ENCODE assay signal across 14 cellular contexts in genomic region chr6:107495196-107495643, GRCh38. TPM values are rescaled to one million over a fixed set of nuclear protein-coding genes. Genes with fewer than 3 reads are reported as not detected.
A peak's percentile ranks its signal among the peaks of the same experiment; 100 is the strongest.
DNase-seq lines count a peak whose midpoint lies in the region; ATAC-seq and TF ChIP-seq lines count a peak whose summit lies in the region.
"Had no signal": no experiment of that assay in that cellular context is flagged by ENCODE, and none has a peak within 500 bp of the region (broad histone marks: within the 10 kb centered on the region; RNA-seq: fewer than 3 reads in every experiment).

No MANE protein-coding gene starts in this region.

- no peak overlapping the region for H3K4me3 Mint-ChIP-seq in activated CD4-positive, alpha-beta T cell treated with anti-CD3 and anti-CD28 coated beads, Interleukin-2, amount 10 ng/mL, durations not matched to agents 24 days and 14 days
- peak overlapping the region in 2 of 3 experiments; percentile 59 to 68 for H3K4me3 Mint-ChIP-seq in nephron
- H3K4me3 Mint-ChIP-seq: stimulated activated naive CD8-positive, alpha-beta T cell treated with anti-CD3 and anti-CD28 coated beads, Interleukin-15, amount 100 ng/mL, for 72 hours had no signal

- no peaks in the 10 kb centered on the region for H4K20me1 ChIP-seq in fibroblast of lung (ENCODE audit: control insufficient read depth, extremely low read depth, insufficient read depth, low read length)

- peak overlapping the region; percentile 92 for H3K4me2 ChIP-seq in fibroblast of lung (ENCODE audit: extremely low read depth, insufficient read depth, low read length)

- H2AFZ ChIP-seq in fibroblast of lung (ENCODE audit: low read length), result peak overlapping the region; percentile 58

- peak overlapping the region; percentile 36 for H3K9ac ChIP-seq in fibroblast of lung (ENCODE audit: insufficient read depth, low read length)

- no peaks in the 10 kb centered on the region for H3K27me3 ChIP-seq in fibroblast of lung (ENCODE audit: control insufficient read depth, insufficient read depth, low read length)
- H3K27me3 ChIP-seq in uterus, result no peaks in the 10 kb centered on the region

- peaks cover 32% of the 10 kb centered on the region for H3K27me3 Mint-ChIP-seq in activated CD4-positive, alpha-beta T cell treated with anti-CD3 and anti-CD28 coated beads, Interleukin-2, amount 10 ng/mL, durations not matched to agents 24 days and 14 days
- H3K27me3 Mint-ChIP-seq in nephron (ENCODE audit: low read depth), result no peaks in the 10 kb centered on the region
- H3K27me3 Mint-ChIP-seq: stimulated activated naive CD8-positive, alpha-beta T cell treated with anti-CD3 and anti-CD28 coated beads, Interleukin-15, amount 100 ng/mL, for 72 hours had no signal

- H3K36me3 Mint-ChIP-seq in activated CD4-positive, alpha-beta T cell treated with anti-CD3 and anti-CD28 coated beads, Interleukin-2, amount 10 ng/mL, durations not matched to agents 24 days and 14 days (ENCODE audit: low read depth), result no peaks in the 10 kb centered on the region
- H3K36me3 Mint-ChIP-seq in nephron (ENCODE audit: low read depth), result no peaks in the 10 kb centered on the region

- H3K36me3 ChIP-seq in fibroblast of lung (ENCODE audit: control insufficient read depth, insufficient read depth, low read length), result no peaks in the 10 kb centered on the region
- no peaks in the 10 kb centered on the region for H3K36me3 ChIP-seq in uterus

- peak overlapping the region; percentile 42 to 46 (median 42) for H3K4me3 ChIP-seq in fibroblast of lung (replicated peaks in 1 of 4; ENCODE audit: control extremely low read depth in 1 of 4, insufficient read depth in 1 of 4, low read depth in 3 of 4, low read length in 4 of 4)
- H3K4me3 ChIP-seq in uterus, result no peak overlapping the region

- intact Hi-C loops in activated CD4-positive, alpha-beta T cell treated with anti-CD3 and anti-CD28 coated beads, Interleukin-2, amount 10 ng/mL, durations not matched to agents 24 days and 14 days (cut with micrococcal nuclease), result loop anchor here (10.0 kb wide), 1 partner anchor 140 kb away; no protein-coding TSS in a partner anchor
- intact Hi-C loops in uterus (cut with DNase I; ENCODE audit: low total_unique reads), result no loop called here

- H3K79me2 ChIP-seq in fibroblast of lung (ENCODE audit: control insufficient read depth, insufficient read depth, low read length), result peaks cover 67% of the 10 kb centered on the region

- DNase-seq in activated CD4-positive, alpha-beta T cell treated with anti-CD3 and anti-CD28 coated beads, Interleukin-2, amount 10 ng/mL, durations not matched to agents 24 days and 14 days, result peak; percentile 48
- no peak for DNase-seq in activated CD4-positive, alpha-beta T cell treated with anti-CD3 and anti-CD28 coated beads for 4 hours
- DNase-seq in fibroblast of lung (ENCODE audit: low read depth in 2 of 2) (peak in 1 of 2 donors; percentile 66), uterus (peak in 1 of 2 donors; percentile 26), NCI-H82 treated with DMSO at 0.1 percent for 48 hours (lab: John Stamatoyannopoulos, UW; ENCODE audit: unreplicated experiment) (no peak), NCI-H526 treated with DMSO at 0.1 percent for 48 hours (lab: John Stamatoyannopoulos, UW) (no peak)
- DNase-seq: ACHN; NCI-H510A; stimulated activated naive CD8-positive, alpha-beta T cell treated with anti-CD3 and anti-CD28 coated beads, Interleukin-15, amount 100 ng/mL, for 72 hours; T-helper 9 cell had no signal

- TF ChIP-seq CTCF in fibroblast of lung (conservative IDR thresholded peaks at IDR 0.05 in 1 of 2, IDR thresholded peaks at IDR 0.05 in 1 of 2; ENCODE audit: low read depth in 1 of 2, low read length in 2 of 2), result no peak
- no peak for TF ChIP-seq CTCF in nephron (IDR thresholded peaks at IDR 0.05; ENCODE audit: unreplicated experiment in 3 of 3)
- no peak for TF ChIP-seq CTCF in uterus (IDR thresholded peaks at IDR 0.05)

- peaks cover 19% of the 10 kb centered on the region for H3K4me1 ChIP-seq in fibroblast of lung (ENCODE audit: control insufficient read depth, extremely low read depth, insufficient read depth, low read length)
- H3K4me1 ChIP-seq in uterus, result no peaks in the 10 kb centered on the region

- peak overlapping the region; percentile 76 for H3K27ac ChIP-seq in fibroblast of lung (ENCODE audit: insufficient read depth, low read length)
- H3K27ac ChIP-seq in uterus, result peak overlapping the region; percentile 55 to 72
- H3K27ac ChIP-seq: HL-60 had no signal

- no peak overlapping the region for H3K27ac Mint-ChIP-seq in activated CD4-positive, alpha-beta T cell treated with anti-CD3 and anti-CD28 coated beads, Interleukin-2, amount 10 ng/mL, durations not matched to agents 24 days and 14 days
- H3K27ac Mint-ChIP-seq in nephron, result peak overlapping the region in 2 of 3 experiments; percentile 48 to 82
- H3K27ac Mint-ChIP-seq: activated naive CD4-positive, alpha-beta T cell treated with anti-CD3 and anti-CD28 coated beads, Interleukin-2, amount 50 U/mL, for 72 hours had no signal

- peaks cover 8% of the 10 kb centered on the region for H3K4me1 Mint-ChIP-seq in activated CD4-positive, alpha-beta T cell treated with anti-CD3 and anti-CD28 coated beads, Interleukin-2, amount 10 ng/mL, durations not matched to agents 24 days and 14 days
- peaks cover 10% of the 10 kb centered on the region for H3K4me1 Mint-ChIP-seq in nephron

- no peaks in the 10 kb centered on the region for H3K9me3 ChIP-seq in fibroblast of lung (ENCODE audit: control insufficient read depth, insufficient read depth, low read depth, low read length)
- H3K9me3 ChIP-seq in uterus, result no peaks in the 10 kb centered on the region

- no peak for ATAC-seq in HG03469 (IDR thresholded peaks at IDR 0.05; ENCODE audit: unreplicated experiment)
- ATAC-seq: activated naive CD4-positive, alpha-beta T cell treated with anti-CD3 and anti-CD28 coated beads, Interleukin-2, amount 50 U/mL, for 72 hours; stimulated activated naive CD8-positive, alpha-beta T cell treated with anti-CD3 and anti-CD28 coated beads, Interleukin-15, amount 100 ng/mL, for 72 hours had no signal

- no peak for TF ChIP-seq POLR2A in uterus (IDR thresholded peaks at IDR 0.05)

- no peaks in the 10 kb centered on the region for H3K9me3 Mint-ChIP-seq in activated CD4-positive, alpha-beta T cell treated with anti-CD3 and anti-CD28 coated beads, Interleukin-2, amount 10 ng/mL, durations not matched to agents 24 days and 14 days
- no peaks in the 10 kb centered on the region for H3K9me3 Mint-ChIP-seq in nephron
- H3K9me3 Mint-ChIP-seq: activated naive CD4-positive, alpha-beta T cell treated with anti-CD3 and anti-CD28 coated beads, Interleukin-2, amount 50 U/mL, for 72 hours; stimulated activated naive CD8-positive, alpha-beta T cell treated with anti-CD3 and anti-CD28 coated beads, Interleukin-15, amount 100 ng/mL, for 72 hours had no signal

RNA-seq across cellular contexts. Expression of gene SOBP, which starts 5.3 kb away (rescaled TPM):
- 0.09 and 0.26 TPM in 2 replicates for total RNA-seq in activated CD4-positive, alpha-beta T cell treated with anti-CD3 and anti-CD28 coated beads, Interleukin-2, amount 10 ng/mL, durations not matched to agents 24 days and 14 days
- total RNA-seq in fibroblast of lung (5.6 and 6.3 TPM in 2 replicates), uterus (10 to 100 TPM in 2 of 4 donors, 1 to 10 TPM in 2; 2.6 to 21.2 (median 8.7) TPM)
- polyA plus RNA-seq in fibroblast of lung, result 2.3 and 2.7 TPM in 2 replicates
- polyA plus RNA-seq in fibroblast of lung (2012), result 7.4 and 10.4 TPM in 2 replicates
- 1.3 and 3.3 TPM in 2 replicates for polyA minus RNA-seq in fibroblast of lung (ENCODE audit: low replicate concordance)

RNA-seq across cellular contexts. Expression of gene PDSS2, which starts 35.9 kb away (rescaled TPM):
- total RNA-seq in activated CD4-positive, alpha-beta T cell treated with anti-CD3 and anti-CD28 coated beads, Interleukin-2, amount 10 ng/mL, durations not matched to agents 24 days and 14 days, result 13.3 and 14.2 TPM in 2 replicates
- total RNA-seq in fibroblast of lung (11.3 and 12.1 TPM in 2 replicates), uterus (10 to 100 TPM in 2 of 4 donors, 1 to 10 TPM in 2; 2.3 to 16.9 (median 10.7) TPM)
- polyA plus RNA-seq in fibroblast of lung, result 13.8 and 14.4 TPM in 2 replicates
- polyA plus RNA-seq in fibroblast of lung (2012), result 10.8 and 12.6 TPM in 2 replicates
- 12.8 and 29.9 TPM in 2 replicates for polyA minus RNA-seq in fibroblast of lung (ENCODE audit: low replicate concordance)

Comparison
In these comparisons a context has a peak if more than half of its experiments do, and no peak if none do; other contexts are left out.
1. H3K4me3 ChIP-seq: peak in fibroblast of lung (4 of 4); none in uterus (0 of 2).